ENCODE assay signal across 13 cellular contexts in genomic region chr9:99852617-99853016, GRCh38.
DNase-seq lines count a peak whose midpoint lies in the region; ATAC-seq and FAIRE-seq lines count a peak whose summit lies in the region.
"Had no signal": no experiment of that assay in that cellular context is flagged by ENCODE, and none has a peak within 500 bp of the region (broad histone marks: within the 10 kb centered on the region; RNA-seq: fewer than 3 reads in every experiment).

No MANE protein-coding gene starts in this region.

- DNase-seq in GM19239 (ENCODE audit: insufficient read length, low spot score) (no peak), midbrain (lab: John Stamatoyannopoulos, UW) (no peak), germinal center (ENCODE audit: low spot score) (no peak)
- DNase-seq in effector memory CD8-positive, alpha-beta T cell, result no peak
- DNase-seq: naive thymus-derived CD4-positive, alpha-beta T cell; NCI-H1105; right lobe of liver had no signal

- peaks cover 23% of the 10 kb centered on the region for H3K36me3 Mint-ChIP-seq in effector memory CD8-positive, alpha-beta T cell (ENCODE audit: insufficient read depth)

- peak; percentile 68 for ATAC-seq in HG02588 (IDR thresholded peaks at IDR 0.05; ENCODE audit: unreplicated experiment)
- ATAC-seq in HG03460 (IDR thresholded peaks at IDR 0.05; ENCODE audit: unreplicated experiment), result peak; percentile 55
- no peak for ATAC-seq in effector memory CD8-positive, alpha-beta T cell (replicated peaks)
- ATAC-seq in HG02623 (IDR thresholded peaks at IDR 0.05; ENCODE audit: unreplicated experiment), result no peak
- ATAC-seq: naive thymus-derived CD4-positive, alpha-beta T cell; right lobe of liver had no signal

- H3K4me1 Mint-ChIP-seq in effector memory CD8-positive, alpha-beta T cell (ENCODE audit: low read depth in 2 of 2), result peaks cover 31 to 42% of the 10 kb centered on the region in 2 donors

- no peaks in the 10 kb centered on the region for H3K27me3 Mint-ChIP-seq in effector memory CD8-positive, alpha-beta T cell
- H3K27me3 Mint-ChIP-seq: activated naive CD8-positive, alpha-beta T cell; naive thymus-derived CD4-positive, alpha-beta T cell had no signal

- FAIRE-seq in GM19239 (lab: Jason Lieb, UNC), result peak; percentile 80
- FAIRE-seq: H54, HTR-8/SVneo had no signal

- H3K9me3 Mint-ChIP-seq in effector memory CD8-positive, alpha-beta T cell, result no peaks in the 10 kb centered on the region

- H3K27ac Mint-ChIP-seq in effector memory CD8-positive, alpha-beta T cell, result peak overlapping the region; percentile 57 to 84
- H3K27ac Mint-ChIP-seq: activated naive CD8-positive, alpha-beta T cell had no signal

- H3K4me3 Mint-ChIP-seq in effector memory CD8-positive, alpha-beta T cell, result peak overlapping the region in 1 of 2 donors; percentile 33
- H3K4me3 Mint-ChIP-seq: activated naive CD8-positive, alpha-beta T cell had no signal

Comparison
In these comparisons a context has a peak if more than half of its experiments do, and no peak if none do; other contexts are left out.
1. ATAC-seq: peak in HG02588 (single experiment) and HG03460 (single experiment); none in effector memory CD8-positive, alpha-beta T cell (single experiment) and HG02623 (single experiment).